28 cellular contexts compared by ENCODE assay signal in genomic region chr3:84082726-84083125, GRCh38.
"Had no signal": no experiment of that assay in that cellular context is flagged by ENCODE, and none has a peak within 500 bp of the region (broad histone marks: within the 10 kb centered on the region; RNA-seq: fewer than 3 reads in every experiment).

No MANE protein-coding gene starts in this region.

- H3K4me3 ChIP-seq: adrenal gland, body of pancreas, coronary artery, dorsolateral prefrontal cortex, gastrocnemius medialis, heart left ventricle had no signal

- H3K27ac ChIP-seq: adrenal gland, body of pancreas, coronary artery, dorsolateral prefrontal cortex, gastrocnemius medialis, heart left ventricle had no signal

- DNase-seq: activated CD4-positive, alpha-beta memory T cell treated with anti-CD3 and anti-CD28 coated beads for 36 hours; activated CD4-positive, alpha-beta T cell treated with anti-CD3 and anti-CD28 coated beads for 36 hours; activated CD4-positive, alpha-beta T cell treated with anti-CD3 and anti-CD28 coated beads, Interleukin-2, amount 10 ng/mL, durations not matched to agents 24 days and 14 days; activated CD4-positive, CD25-positive, alpha-beta regulatory T cell; activated CD4-positive, CD25-positive, alpha-beta regulatory T cell treated with anti-CD3 and anti-CD28 coated beads, Interleukin-2, amount 50 U/mL, for 72 hours; activated CD8-positive, alpha-beta memory T cell treated with anti-CD3 and anti-CD28 coated beads, Interleukin-2, amount 10 ng/mL, durations not matched to agents 7 days and 5 days; activated CD8-positive, alpha-beta memory T cell treated with anti-CD3 and anti-CD28 coated beads, Interleukin-2, amount 50 U/mL, for 4 hours; activated CD8-positive, alpha-beta T cell treated with anti-CD3 and anti-CD28 coated beads, Interleukin-2, amount 10 ng/mL, durations not matched to agents 7 days and 5 days; activated effector memory CD4-positive, alpha-beta T cell treated with anti-CD3 and anti-CD28 coated beads, Interleukin-2, amount 50 U/mL, for 16 hours; activated naive CD4-positive, alpha-beta T cell treated with anti-CD3 and anti-CD28 coated beads for 36 hours; activated naive CD8-positive, alpha-beta T cell treated with anti-CD3 and anti-CD28 coated beads for 36 hours; activated naive CD8-positive, alpha-beta T cell treated with anti-CD3 and anti-CD28 coated beads, Interleukin-2, amount 50 U/mL, for 24 hours; activated T-cell treated with anti-CD3 and anti-CD28 coated beads, Interleukin-2, amount 50 U/mL, for 1 hour; activated T-cell treated with anti-CD3 and anti-CD28 coated beads, Interleukin-2, amount 50 U/mL, for 48 hours; adrenal gland; amygdala; aorta; body of pancreas; dorsolateral prefrontal cortex; effector memory CD4-positive, alpha-beta T cell; endodermal cell; foreskin fibroblast; gastrocnemius medialis; glutamatergic neuron; heart left ventricle; hypothalamus; T-helper 2 cell had no signal

- ATAC-seq: activated CD4-positive, alpha-beta T cell treated with anti-CD3 and anti-CD28 coated beads for 36 hours; activated CD8-positive, alpha-beta memory T cell treated with anti-CD3 and anti-CD28 coated beads, Interleukin-2, amount 10 ng/mL, durations not matched to agents 7 days and 5 days; activated CD8-positive, alpha-beta T cell treated with anti-CD3 and anti-CD28 coated beads, Interleukin-2, amount 10 ng/mL, durations not matched to agents 7 days and 5 days; activated naive CD8-positive, alpha-beta T cell treated with anti-CD3 and anti-CD28 coated beads, Interleukin-2, amount 50 U/mL, for 24 hours; body of pancreas; gastrocnemius medialis; heart left ventricle had no signal

- H3K4me1 ChIP-seq: adrenal gland, body of pancreas, gastrocnemius medialis, heart left ventricle had no signal

- H3K27me3 ChIP-seq: adrenal gland, body of pancreas, dorsolateral prefrontal cortex, gastrocnemius medialis, heart left ventricle had no signal

- H3K36me3 ChIP-seq: adrenal gland, gastrocnemius medialis, heart left ventricle had no signal
